ENCODE assay signal across 28 cellular contexts in the genomic region with DNA sequence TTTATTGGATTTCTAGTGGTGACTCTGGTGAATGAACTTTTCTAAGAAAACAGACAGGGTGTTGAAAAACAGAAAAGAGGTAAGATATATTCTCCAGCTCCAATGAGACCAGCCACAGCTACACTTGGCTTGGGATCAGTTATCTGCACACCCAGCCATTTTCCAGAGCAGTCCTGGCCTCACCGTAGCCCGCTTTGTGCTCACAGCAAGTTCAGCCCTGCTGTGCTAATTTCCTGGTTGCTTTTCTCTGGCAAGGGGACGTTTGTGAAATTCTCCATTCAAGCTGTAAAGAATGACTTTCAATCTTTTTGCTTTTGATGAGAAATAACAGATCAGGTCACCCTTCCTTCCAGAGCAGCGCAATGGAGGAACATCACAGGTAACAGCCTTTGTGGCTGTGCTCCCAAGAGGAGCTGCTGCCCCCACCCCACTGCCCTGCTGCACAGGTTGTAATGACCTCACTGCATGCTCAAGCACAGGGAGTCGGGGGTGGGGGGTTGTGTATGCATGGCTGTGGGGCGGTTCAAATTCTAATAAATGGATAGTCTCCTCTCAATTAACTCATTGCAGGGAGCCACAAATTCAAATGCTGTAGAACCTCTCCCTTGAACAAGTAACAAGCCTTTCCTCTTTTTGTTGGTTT.
"Had no signal": no experiment of that assay in that cellular context is flagged by ENCODE, and none has a peak within 500 bp of the region (broad histone marks: within the 10 kb centered on the region; RNA-seq: fewer than 3 reads in every experiment).

No MANE protein-coding gene starts in this region.

- H3K4me1 ChIP-seq: colonic mucosa, esophagus muscularis mucosa, gastroesophageal sphincter, heart left ventricle, psoas muscle, spleen, testis, tibial artery, upper lobe of left lung had no signal

- H3K27ac ChIP-seq: colonic mucosa, esophagus muscularis mucosa, foreskin keratinocyte, gastroesophageal sphincter, heart left ventricle, ovary, psoas muscle, skin epidermis, spleen, testis, tibial artery, upper lobe of left lung had no signal

- H3K36me3 ChIP-seq: colonic mucosa, esophagus muscularis mucosa, gastroesophageal sphincter, heart left ventricle, ovary, spleen, tibial artery, upper lobe of left lung had no signal

- H3K27me3 ChIP-seq: colonic mucosa, esophagus muscularis mucosa, foreskin keratinocyte, gastroesophageal sphincter, heart left ventricle, ovary, spleen, testis, tibial artery, upper lobe of left lung had no signal

- H3K9me3 Mint-ChIP-seq: nephron had no signal

- H3K27me3 Mint-ChIP-seq: dendritic cell treated with granulocyte-macrophage colony-stimulating factor and Interleukin-4, amounts not matched to agents 40 ng/mL and 50 ng/mL, for 4 days; naive thymus-derived CD4-positive, alpha-beta T cell; stimulated activated memory B cell treated with anti-CD40 and anti-IgM and Interleukin-4, amounts not matched to agents 10 μg/mL and 1 μg/mL and 100 μg/mL, for 72 hours had no signal

- H3K4me3 ChIP-seq: colonic mucosa, esophagus muscularis mucosa, gastroesophageal sphincter, heart left ventricle, ovary, psoas muscle, skin epidermis, spleen, testis, tibial artery, upper lobe of left lung had no signal

- H3K4me1 Mint-ChIP-seq: naive thymus-derived CD4-positive, alpha-beta T cell; stimulated activated memory B cell treated with anti-CD40 and anti-IgM and Interleukin-4, amounts not matched to agents 10 μg/mL and 1 μg/mL and 100 μg/mL, for 72 hours had no signal

- H3K9me3 ChIP-seq: colonic mucosa, esophagus muscularis mucosa, gastroesophageal sphincter, heart left ventricle, ovary, psoas muscle, spleen, testis, tibial artery, upper lobe of left lung had no signal

- H3K27ac Mint-ChIP-seq: dendritic cell treated with granulocyte-macrophage colony-stimulating factor and Interleukin-4, amounts not matched to agents 40 ng/mL and 50 ng/mL, for 4 days; naive thymus-derived CD4-positive, alpha-beta T cell; nephron; stimulated activated memory B cell treated with anti-CD40 and anti-IgM and Interleukin-4, amounts not matched to agents 10 μg/mL and 1 μg/mL and 100 μg/mL, for 72 hours had no signal

- H3K4me3 Mint-ChIP-seq: dendritic cell treated with granulocyte-macrophage colony-stimulating factor and Interleukin-4, amounts not matched to agents 40 ng/mL and 50 ng/mL, for 4 days; naive thymus-derived CD4-positive, alpha-beta T cell; nephron; stimulated activated memory B cell treated with anti-CD40 and anti-IgM and Interleukin-4, amounts not matched to agents 10 μg/mL and 1 μg/mL and 100 μg/mL, for 72 hours had no signal

- FAIRE-seq: endothelial cell of umbilical vein, urothelium cell line had no signal

- DNase-seq: colonic mucosa; effector CD8-positive, alpha-beta T cell; foreskin keratinocyte; heart left ventricle; hippocampal formation; mesenchymal stem cell; midbrain; naive thymus-derived CD4-positive, alpha-beta T cell; occipital lobe; ovary; posterior cingulate gyrus; psoas muscle; right cardiac atrium; spleen; stimulated activated CD4-positive, alpha-beta T cell treated with anti-CD3 and anti-CD28 coated beads, Interleukin-4, amount 100 ng/mL, for 4 hours; stimulated activated naive CD8-positive, alpha-beta T cell treated with anti-CD3 and anti-CD28 coated beads, Interleukin-15, Interleukin-2, amounts not matched to agents 100 U/mL and 50 U/mL, for 24 hours; testis; tibial artery; upper lobe of left lung had no signal

- ATAC-seq: foreskin keratinocyte; gastroesophageal sphincter; heart left ventricle; left lobe of liver; naive thymus-derived CD4-positive, alpha-beta T cell; psoas muscle; right cardiac atrium; stimulated activated memory B cell treated with anti-CD40 and anti-IgM and Interleukin-4, amounts not matched to agents 10 μg/mL and 1 μg/mL and 100 μg/mL, for 72 hours; stimulated activated naive CD8-positive, alpha-beta T cell treated with anti-CD3 and anti-CD28 coated beads, Interleukin-15, Interleukin-2, amounts not matched to agents 100 U/mL and 50 U/mL, for 24 hours had no signal

- H3K36me3 Mint-ChIP-seq: naive thymus-derived CD4-positive, alpha-beta T cell; stimulated activated memory B cell treated with anti-CD40 and anti-IgM and Interleukin-4, amounts not matched to agents 10 μg/mL and 1 μg/mL and 100 μg/mL, for 72 hours had no signal
